Comparison of ENCODE assay signal across 8 cellular contexts in the genomic region with DNA sequence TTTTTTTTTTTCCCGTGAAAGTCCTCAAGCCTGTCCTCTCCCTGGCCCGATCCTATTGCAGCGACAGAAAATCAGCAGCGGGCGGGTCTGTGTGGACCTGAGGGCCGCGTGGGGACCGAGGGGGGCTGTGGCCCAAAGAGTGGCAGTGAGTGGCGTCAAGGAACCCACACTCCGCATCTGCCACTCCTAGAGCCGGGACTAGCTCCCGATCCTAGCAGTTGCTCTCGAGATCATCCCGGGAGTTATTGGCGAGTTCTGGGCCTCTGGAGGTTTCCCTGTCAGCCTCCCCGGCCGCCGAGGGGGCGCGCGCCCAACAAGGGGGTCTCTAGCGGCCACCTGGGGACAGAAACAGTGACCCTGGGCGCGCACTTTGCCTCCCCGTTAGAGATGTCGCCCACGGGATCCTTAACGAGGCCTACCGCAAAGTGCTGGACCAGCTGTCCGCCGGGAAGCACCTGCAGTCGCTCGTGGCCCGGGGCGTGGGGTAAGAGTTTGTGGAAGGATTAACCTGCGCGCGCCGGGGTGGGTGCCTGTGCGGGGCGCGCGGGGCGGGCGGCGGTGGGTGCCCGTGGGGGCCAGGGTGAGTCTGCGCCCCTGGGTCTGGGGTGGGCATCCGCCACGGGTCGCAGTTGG. TPM values are rescaled to one million over a fixed set of nuclear protein-coding genes. Genes with fewer than 3 reads are reported as not detected.
DNase-seq lines count a peak whose midpoint lies in the region; FAIRE-seq lines count a peak whose summit lies in the region.

No MANE protein-coding gene starts in this region.

- peaks cover 31 to 43% (median 33%) of the 10 kb centered on the region in 3 donors for H3K27me3 Mint-ChIP-seq in immature natural killer cell (ENCODE audit: low read depth in 3 of 3)
- H3K27me3 Mint-ChIP-seq in stimulated activated naive CD8-positive, alpha-beta T cell treated with anti-CD3 and anti-CD28 coated beads, Interleukin-15, Interleukin-2, amounts not matched to agents 100 ng/mL and 50 ng/mL, for 24 hours = peaks cover 76% of the 10 kb centered on the region

- no peak overlapping the region for H3K27ac Mint-ChIP-seq in immature natural killer cell
- no peak overlapping the region for H3K27ac Mint-ChIP-seq in stimulated activated naive CD8-positive, alpha-beta T cell treated with anti-CD3 and anti-CD28 coated beads, Interleukin-15, Interleukin-2, amounts not matched to agents 100 ng/mL and 50 ng/mL, for 24 hours

- peak overlapping the region; percentile 70 to 83 (median 76) for H3K4me3 Mint-ChIP-seq in immature natural killer cell
- peak overlapping the region; percentile 38 for H3K4me3 Mint-ChIP-seq in stimulated activated naive CD8-positive, alpha-beta T cell treated with anti-CD3 and anti-CD28 coated beads, Interleukin-15, Interleukin-2, amounts not matched to agents 100 ng/mL and 50 ng/mL, for 24 hours

- H3K36me3 Mint-ChIP-seq in immature natural killer cell = no peaks in the 10 kb centered on the region
- H3K36me3 Mint-ChIP-seq in stimulated activated naive CD8-positive, alpha-beta T cell treated with anti-CD3 and anti-CD28 coated beads, Interleukin-15, Interleukin-2, amounts not matched to agents 100 ng/mL and 50 ng/mL, for 24 hours (ENCODE audit: low read depth) = no peaks in the 10 kb centered on the region

- FAIRE-seq in RCC 7860 (lab: Jason Lieb, UNC) = no peak

- peaks cover 19 to 23% of the 10 kb centered on the region in 2 donors for H3K4me1 Mint-ChIP-seq in immature natural killer cell
- H3K4me1 Mint-ChIP-seq in stimulated activated naive CD8-positive, alpha-beta T cell treated with anti-CD3 and anti-CD28 coated beads, Interleukin-15, Interleukin-2, amounts not matched to agents 100 ng/mL and 50 ng/mL, for 24 hours (ENCODE audit: low read depth) = peaks cover 16% of the 10 kb centered on the region

- peaks cover 0 to 14% (median 0%) of the 10 kb centered on the region in 6 donors for H3K9me3 Mint-ChIP-seq in immature natural killer cell
- no peaks in the 10 kb centered on the region for H3K9me3 Mint-ChIP-seq in stimulated activated naive CD8-positive, alpha-beta T cell treated with anti-CD3 and anti-CD28 coated beads, Interleukin-15, Interleukin-2, amounts not matched to agents 100 ng/mL and 50 ng/mL, for 24 hours

- DNase-seq in NCI-H345 (lab: John Stamatoyannopoulos, UW) (peak; percentile 52), NCI-H345 treated with DMSO at 0.1 percent for 48 hours (lab: John Stamatoyannopoulos, UW; ENCODE audit: unreplicated experiment) (no peak), immature natural killer cell (no peak), RCC 7860 (ENCODE audit: low spot score) (no peak), NK-92 (lab: John Stamatoyannopoulos, UW; ENCODE audit: unreplicated experiment) (no peak)
- peak; percentile 21 to 27 for DNase-seq in activated T-cell treated with anti-CD3 and anti-CD28 coated beads, Interleukin-2, amount 50 U/mL, for 48 hours
- DNase-seq in activated effector memory CD4-positive, alpha-beta T cell treated with Interleukin-2 at 50 U/mL for 16 hours = no peak

RNA-seq across cellular contexts. Expression of a gene that starts 3.3 kb away (rescaled TPM):
- not detected for polyA plus RNA-seq in immature natural killer cell

Comparison
In these comparisons a context has a peak if more than half of its experiments do, and no peak if none do; other contexts are left out.
1. DNase-seq: peak in NCI-H345 (single experiment) and activated T-cell treated with anti-CD3 and anti-CD28 coated beads, Interleukin-2, amount 50 U/mL, for 48 hours (2 of 2); none in NCI-H345 treated with DMSO at 0.1 percent for 48 hours (single experiment), immature natural killer cell (0 of 3), RCC 7860 (single experiment), activated effector memory CD4-positive, alpha-beta T cell treated with Interleukin-2 at 50 U/mL for 16 hours (single experiment) and NK-92 (single experiment).